In genomic region chr22:22167791-22168189, GRCh38 we compare ENCODE assay signal across 8 cellular contexts.
DNase-seq lines count a peak whose midpoint lies in the region; ATAC-seq and TF ChIP-seq lines count a peak whose summit lies in the region.

No MANE protein-coding gene starts in this region.

- H3K27ac ChIP-seq in CD4-positive, CD25-positive, alpha-beta regulatory T cell (ENCODE audit: insufficient read depth, low read length, poor library complexity, severe bottlenecking) = no peak overlapping the region
- H3K27ac ChIP-seq in SU-DHL-6 (ENCODE audit: low read depth, low read length) = peak overlapping the region; percentile 100

- no peak overlapping the region for H3K27ac Mint-ChIP-seq in CD4-positive, CD25-positive, alpha-beta regulatory T cell

- H3K9ac ChIP-seq in SU-DHL-6 (ENCODE audit: low read length) = peak overlapping the region; percentile 64

- no peaks in the 10 kb centered on the region; the same call in 1 of the 2 replicates for H3K79me2 ChIP-seq in SU-DHL-6 (ENCODE audit: insufficient read depth, low read length)

- peaks cover 0 to 18% (median 5%) of the 10 kb centered on the region in 4 donors for H3K4me1 Mint-ChIP-seq in CD4-positive, CD25-positive, alpha-beta regulatory T cell

- no peaks in the 10 kb centered on the region for H3K36me3 Mint-ChIP-seq in CD4-positive, CD25-positive, alpha-beta regulatory T cell

- H3K4me1 ChIP-seq in CD4-positive, CD25-positive, alpha-beta regulatory T cell (ENCODE audit: control insufficient read depth, insufficient read depth, low read length, poor library complexity, severe bottlenecking) = no peaks in the 10 kb centered on the region

- H3K27me3 Mint-ChIP-seq in CD4-positive, CD25-positive, alpha-beta regulatory T cell = peaks cover 9% of the 10 kb centered on the region

- no peak for DNase-seq in CD4-positive, CD25-positive, alpha-beta regulatory T cell
- DNase-seq in nucleus accumbens (lab: John Stamatoyannopoulos, UW) = no peak
- DNase-seq in SIG-M5 treated with dmso at 0.1 percent for 504 hours (lab: John Stamatoyannopoulos, UW; ENCODE audit: unreplicated experiment) = no peak
- DNase-seq in amygdala (lab: John Stamatoyannopoulos, UW) = no peak

- peak overlapping the region; percentile 81 for H3K4me2 ChIP-seq in SU-DHL-6 (ENCODE audit: low read depth, low read length, poor library complexity, severe bottlenecking)

- no peaks in the 10 kb centered on the region for H3K9me2 ChIP-seq in SU-DHL-6 (replicated peaks; ENCODE audit: insufficient read depth, low read length)

- peaks cover 0 to 2% (median 0%) of the 10 kb centered on the region in 7 donors for H3K9me3 Mint-ChIP-seq in CD4-positive, CD25-positive, alpha-beta regulatory T cell

- peak; percentile 40 to 55 for ATAC-seq in CD4-positive, CD25-positive, alpha-beta regulatory T cell (ENCODE audit: low read depth in 2 of 2)
- peak; percentile 68 for ATAC-seq in GM19025 (IDR thresholded peaks at IDR 0.05; ENCODE audit: low read depth, unreplicated experiment)
- ATAC-seq in HG03095 (IDR thresholded peaks at IDR 0.05; ENCODE audit: unreplicated experiment) = peak; percentile 76
- no peak for ATAC-seq in GM18511 (IDR thresholded peaks at IDR 0.05; ENCODE audit: unreplicated experiment)

- H3K4me3 ChIP-seq in CD4-positive, CD25-positive, alpha-beta regulatory T cell (ENCODE audit: low read depth, low read length) = peak overlapping the region; percentile 1
- H3K4me3 ChIP-seq in SU-DHL-6 (ENCODE audit: insufficient read depth, low read length, poor library complexity, severe bottlenecking) = peak overlapping the region; percentile 39

- H2AFZ ChIP-seq in SU-DHL-6 (ENCODE audit: low read depth, low read length, severe bottlenecking) = no peak overlapping the region

- H3K36me3 ChIP-seq in CD4-positive, CD25-positive, alpha-beta regulatory T cell (ENCODE audit: control insufficient read depth, insufficient read depth, low read length) = no peaks in the 10 kb centered on the region
- no peaks in the 10 kb centered on the region for H3K36me3 ChIP-seq in SU-DHL-6 (ENCODE audit: low read length)

- H3F3A ChIP-seq in SU-DHL-6 (ENCODE audit: insufficient read depth) = peaks cover 64% of the 10 kb centered on the region

- TF ChIP-seq CTCF in SU-DHL-6 (IDR thresholded peaks at IDR 0.05; ENCODE audit: insufficient read depth, low read length, poor library complexity, severe bottlenecking) = no peak

- H3K9me3 ChIP-seq in CD4-positive, CD25-positive, alpha-beta regulatory T cell (ENCODE audit: control insufficient read depth in 2 of 2, low read length in 2 of 2) = no peaks in the 10 kb centered on the region
- no peaks in the 10 kb centered on the region for H3K9me3 ChIP-seq in SU-DHL-6 (ENCODE audit: insufficient read depth, low read length)

- H3K4me3 Mint-ChIP-seq in CD4-positive, CD25-positive, alpha-beta regulatory T cell = peak overlapping the region in 2 of 4 donors; percentile 38 to 66

- H3K27me3 ChIP-seq in CD4-positive, CD25-positive, alpha-beta regulatory T cell (ENCODE audit: control insufficient read depth, insufficient read depth, low read length) = peaks cover 4% of the 10 kb centered on the region
- H3K27me3 ChIP-seq in SU-DHL-6 (ENCODE audit: low read length) = no peaks in the 10 kb centered on the region

- H4K20me1 ChIP-seq in SU-DHL-6 (ENCODE audit: low read depth, low read length) = no peaks in the 10 kb centered on the region
